ENCODE assay signal across 8 cellular contexts in the genomic region with DNA sequence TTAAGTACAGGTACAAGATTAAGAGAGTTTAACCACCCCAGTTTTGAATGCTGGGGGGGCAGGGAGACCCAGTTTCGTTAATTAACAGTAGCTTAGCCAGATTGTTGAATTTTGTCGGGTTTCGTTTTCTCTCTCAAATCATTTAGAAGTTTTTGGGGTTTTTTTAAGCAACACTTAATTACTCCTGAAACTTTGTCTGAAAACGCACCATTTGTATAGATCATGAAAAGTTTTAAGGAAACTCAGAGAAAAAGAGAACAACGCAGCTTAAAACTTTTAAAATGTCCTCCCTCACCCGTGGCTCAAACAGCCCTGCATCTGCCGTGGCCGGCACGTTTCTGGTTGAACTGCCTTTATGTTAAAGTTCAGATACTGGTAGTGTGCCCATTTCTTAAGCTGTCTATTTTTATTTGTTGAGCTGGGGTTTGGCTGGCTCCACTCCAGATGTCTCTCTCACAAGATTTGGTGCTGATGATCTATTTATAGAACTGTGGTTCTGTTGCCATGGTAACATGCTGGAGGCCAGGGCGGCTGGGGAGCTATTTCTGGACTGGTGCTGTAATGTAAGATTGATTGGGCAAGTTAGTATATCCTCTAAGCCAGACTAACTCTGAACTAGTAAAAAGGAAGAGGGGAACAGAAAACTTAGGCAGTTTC. TPM values are rescaled to one million over a fixed set of nuclear protein-coding genes. Genes with fewer than 3 reads are reported as not detected.
DNase-seq lines count a peak whose midpoint lies in the region; ATAC-seq and TF ChIP-seq lines count a peak whose summit lies in the region.

No MANE protein-coding gene starts in this region.

- no peaks in the 10 kb centered on the region for H3K9me3 ChIP-seq in prostate gland

- peak; percentile 17 for TF ChIP-seq POLR2A in prostate gland (IDR thresholded peaks at IDR 0.05)

- H3K36me3 ChIP-seq in prostate gland, result peaks cover 18 to 24% of the 10 kb centered on the region in 2 donors

- intact Hi-C loops in cardiac septum (cut with DNase I), result loop anchor here (5.0 kb wide), 1 partner anchor 75 kb away; the partner anchor contains the start of gene NELFCD
- intact Hi-C loops in prostate gland (cut with DNase I), result loop anchor here (5.0 kb wide), 2 partner anchors 75 to 125 kb away; partner anchors contain the start of genes ATP5F1E and NELFCD

- DNase-seq in KBM-7, result peak; percentile 97
- DNase-seq in SIG-M5 (lab: John Stamatoyannopoulos, UW), result peak; percentile 97
- peak; percentile 99 for DNase-seq in amniotic stem cell (lab: John Stamatoyannopoulos, UW)
- DNase-seq in cardiac septum (ENCODE audit: low spot score), result peak; percentile 92
- peak; percentile 78 for DNase-seq in prostate gland (ENCODE audit: low spot score)
- DNase-seq in cortex of kidney (lab: John Stamatoyannopoulos, UW), result no peak

- peak; percentile 89 for ATAC-seq in GM21786 (IDR thresholded peaks at IDR 0.05; ENCODE audit: unreplicated experiment)

- H3K27me3 ChIP-seq in prostate gland (replicated peaks; ENCODE audit: insufficient read depth), result no peaks in the 10 kb centered on the region

- WGBS in prostate gland, result 9% methylated on average over 10 of the region's 10 CpGs

- H3K4me3 ChIP-seq in GM08714 (ENCODE audit: low read length) (peak overlapping the region; percentile 53), prostate gland (no peak overlapping the region)

- TF ChIP-seq CTCF in prostate gland (IDR thresholded peaks at IDR 0.05), result no peak

- peaks cover 4% of the 10 kb centered on the region for H3K4me1 ChIP-seq in prostate gland (replicated peaks)

- H3K27ac ChIP-seq in prostate gland, result peak overlapping the region; percentile 34 to 48

- in situ Hi-C loops in KBM-7 (cut with MboI; ENCODE audit: low pct_unique_long_range_greater_than_20kb, low sequenced_read_pairs), result no loop called here

RNA-seq across cellular contexts. Expression of gene GNAS, which starts 55.1 kb away (rescaled TPM):
- total RNA-seq in cardiac septum (1,579 TPM), prostate gland (100 to 1,000 TPM; 644 to 900 TPM)

RNA-seq across cellular contexts. Expression of gene GNAS-AS1, which starts 56.9 kb away (rescaled TPM):
- total RNA-seq in cardiac septum (0.75 TPM), prostate gland (1 to 10 TPM in 1 of 2 donors, under 1 TPM in 1; 0.50 to 1.8 TPM)
